Comparison of ENCODE assay signal across 1 cellular context in genomic region chr7:73870041-73870492, GRCh38.
TF ChIP-seq lines count a peak whose summit lies in the region.

No MANE protein-coding gene starts in this region.

TF ChIP-seq in SK-N-SH treated with all-trans-retinoic acid at 6 μM for 48 hours, 23 proteins besides CTCF, POLR2A, EP300 and RAD21 (continued from another document):
- TF ChIP-seq CREB5 (CRISPR knock-in tag; IDR thresholded peaks at IDR 0.05; ENCODE audit: low read depth) (no peak), SNAI2 (CRISPR knock-in tag; IDR thresholded peaks at IDR 0.05) (no peak), ZNF565 (CRISPR knock-in tag; conservative IDR thresholded peaks at IDR 0.05; ENCODE audit: low read depth) (no peak), ZNF70 (CRISPR knock-in tag; IDR thresholded peaks at IDR 0.05) (no peak), ISL1 (CRISPR knock-in tag; IDR thresholded peaks at IDR 0.05) (no peak)
